Comparison of ENCODE assay signal across 1 cellular context in the genomic region with DNA sequence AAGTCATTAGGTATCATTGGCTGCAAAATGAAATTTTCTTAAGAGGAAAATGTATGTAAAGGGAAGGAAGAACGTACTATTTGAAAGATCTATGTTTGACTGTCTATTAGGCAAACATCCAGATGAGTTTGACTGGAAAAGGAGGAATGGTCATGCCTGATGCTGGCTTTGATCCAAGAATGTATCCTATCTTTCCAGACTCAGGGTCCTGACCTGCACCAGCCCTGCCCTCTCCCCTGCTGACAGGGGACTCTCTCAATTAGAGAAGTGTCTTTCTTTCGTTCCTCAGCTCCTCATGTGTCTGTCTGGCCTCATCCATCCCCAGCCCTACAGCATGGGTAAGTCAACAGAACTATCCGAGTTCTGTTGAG.
A peak's percentile ranks its signal among the peaks of the same experiment; 100 is the strongest.
TF ChIP-seq lines count a peak whose summit lies in the region.

No MANE protein-coding gene starts in this region.

TF ChIP-seq in HepG2, 621 proteins besides CTCF, POLR2A, EP300 and RAD21 (continued from another document and continues in another):
- TF ChIP-seq ASH2L (IDR thresholded peaks at IDR 0.05; ENCODE audit: insufficient read length, low read depth, low read length) (peak; percentile 44), ZNF569 (CRISPR knock-in tag; IDR thresholded peaks at IDR 0.05; ENCODE audit: borderline replicate concordance) (no peak), REXO4 (CRISPR knock-in tag; IDR thresholded peaks at IDR 0.05; ENCODE audit: borderline replicate concordance) (no peak), FLYWCH1 (CRISPR knock-in tag; IDR thresholded peaks at IDR 0.05) (no peak), AKAP8 (CRISPR knock-in tag; IDR thresholded peaks at IDR 0.05) (no peak), SKI (IDR thresholded peaks at IDR 0.05; ENCODE audit: partially characterized antibody) (no peak), IRX3 (CRISPR knock-in tag; IDR thresholded peaks at IDR 0.05; ENCODE audit: borderline replicate concordance, low read depth) (no peak), HOXD1 (CRISPR knock-in tag; IDR thresholded peaks at IDR 0.05) (no peak), SMARCC2 (IDR thresholded peaks at IDR 0.05) (no peak), ELF1 (CRISPR knock-in tag; IDR thresholded peaks at IDR 0.05) (no peak), ZNF354B (CRISPR knock-in tag; IDR thresholded peaks at IDR 0.05) (no peak), KLF16 (CRISPR knock-in tag; IDR thresholded peaks at IDR 0.05) (peak in 1 of 2 experiments; percentile 69; a peak in 1 of 4 replicates), ZNF841 (CRISPR knock-in tag; IDR thresholded peaks at IDR 0.05; ENCODE audit: borderline replicate concordance) (no peak), RCOR2 (CRISPR knock-in tag; IDR thresholded peaks at IDR 0.05) (no peak), TGIF2 (CRISPR knock-in tag; IDR thresholded peaks at IDR 0.05) (peak; percentile 64; the same call in 1 of the 2 replicates), ZSCAN25 (CRISPR knock-in tag; IDR thresholded peaks at IDR 0.05) (peak; percentile 66; the same call in 1 of the 2 replicates), ZNF619 (CRISPR knock-in tag; IDR thresholded peaks at IDR 0.05) (no peak)
- TF ChIP-seq, protein P1, sequence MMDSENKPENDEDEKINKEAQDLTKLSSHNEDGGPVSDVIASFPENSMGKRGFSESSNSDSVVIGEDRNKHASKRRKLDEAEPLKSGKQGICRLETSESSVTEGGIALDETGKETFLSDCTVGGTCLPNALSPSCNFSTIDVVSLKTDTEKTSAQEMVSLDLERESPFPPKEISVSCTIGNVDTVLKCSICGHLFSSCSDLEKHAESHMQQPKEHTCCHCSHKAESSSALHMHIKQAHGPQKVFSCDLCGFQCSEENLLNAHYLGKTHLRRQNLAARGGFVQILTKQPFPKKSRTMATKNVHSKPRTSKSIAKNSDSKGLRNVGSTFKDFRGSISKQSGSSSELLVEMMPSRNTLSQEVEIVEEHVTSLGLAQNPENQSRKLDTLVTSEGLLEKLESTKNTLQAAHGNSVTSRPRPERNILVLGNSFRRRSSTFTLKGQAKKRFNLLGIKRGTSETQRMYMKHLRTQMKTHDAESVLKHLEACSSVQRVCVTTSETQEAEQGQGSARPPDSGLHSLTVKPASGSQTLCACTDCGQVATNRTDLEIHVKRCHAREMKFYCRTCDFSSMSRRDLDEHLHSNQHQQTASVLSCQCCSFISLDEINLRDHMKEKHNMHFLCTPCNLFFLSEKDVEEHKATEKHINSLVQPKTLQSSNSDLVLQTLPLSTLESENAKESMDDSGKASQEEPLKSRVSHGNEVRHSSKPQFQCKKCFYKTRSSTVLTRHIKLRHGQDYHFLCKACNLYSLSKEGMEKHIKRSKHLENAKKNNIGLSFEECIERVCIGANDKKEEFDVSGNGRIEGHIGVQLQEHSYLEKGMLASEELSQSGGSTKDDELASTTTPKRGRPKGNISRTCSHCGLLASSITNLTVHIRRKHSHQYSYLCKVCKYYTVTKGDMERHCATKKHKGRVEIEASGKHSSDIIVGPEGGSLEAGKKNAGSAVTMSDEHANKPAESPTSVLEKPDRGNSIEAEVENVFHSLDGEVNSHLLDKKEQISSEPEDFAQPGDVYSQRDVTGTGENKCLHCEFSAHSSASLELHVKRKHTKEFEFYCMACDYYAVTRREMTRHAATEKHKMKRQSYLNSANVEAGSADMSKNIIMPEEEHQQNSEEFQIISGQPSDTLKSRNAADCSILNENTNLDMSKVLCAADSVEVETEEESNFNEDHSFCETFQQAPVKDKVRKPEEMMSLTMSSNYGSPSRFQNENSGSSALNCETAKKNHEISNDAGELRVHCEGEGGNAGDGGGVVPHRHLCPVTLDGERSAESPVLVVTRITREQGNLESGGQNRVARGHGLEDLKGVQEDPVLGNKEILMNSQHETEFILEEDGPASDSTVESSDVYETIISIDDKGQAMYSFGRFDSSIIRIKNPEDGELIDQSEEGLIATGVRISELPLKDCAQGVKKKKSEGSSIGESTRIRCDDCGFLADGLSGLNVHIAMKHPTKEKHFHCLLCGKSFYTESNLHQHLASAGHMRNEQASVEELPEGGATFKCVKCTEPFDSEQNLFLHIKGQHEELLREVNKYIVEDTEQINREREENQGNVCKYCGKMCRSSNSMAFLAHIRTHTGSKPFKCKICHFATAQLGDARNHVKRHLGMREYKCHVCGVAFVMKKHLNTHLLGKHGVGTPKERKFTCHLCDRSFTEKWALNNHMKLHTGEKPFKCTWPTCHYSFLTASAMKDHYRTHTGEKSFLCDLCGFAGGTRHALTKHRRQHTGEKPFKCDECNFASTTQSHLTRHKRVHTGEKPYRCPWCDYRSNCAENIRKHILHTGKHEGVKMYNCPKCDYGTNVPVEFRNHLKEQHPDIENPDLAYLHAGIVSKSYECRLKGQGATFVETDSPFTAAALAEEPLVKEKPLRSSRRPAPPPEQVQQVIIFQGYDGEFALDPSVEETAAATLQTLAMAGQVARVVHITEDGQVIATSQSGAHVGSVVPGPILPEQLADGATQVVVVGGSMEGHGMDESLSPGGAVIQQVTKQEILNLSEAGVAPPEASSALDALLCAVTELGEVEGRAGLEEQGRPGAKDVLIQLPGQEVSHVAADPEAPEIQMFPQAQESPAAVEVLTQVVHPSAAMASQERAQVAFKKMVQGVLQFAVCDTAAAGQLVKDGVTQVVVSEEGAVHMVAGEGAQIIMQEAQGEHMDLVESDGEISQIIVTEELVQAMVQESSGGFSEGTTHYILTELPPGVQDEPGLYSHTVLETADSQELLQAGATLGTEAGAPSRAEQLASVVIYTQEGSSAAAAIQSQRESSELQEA (CRISPR knock-in tag; IDR thresholded peaks at IDR 0.05; ENCODE audit: not compliant biosample characterization) = no peak
- TF ChIP-seq, protein P2, sequence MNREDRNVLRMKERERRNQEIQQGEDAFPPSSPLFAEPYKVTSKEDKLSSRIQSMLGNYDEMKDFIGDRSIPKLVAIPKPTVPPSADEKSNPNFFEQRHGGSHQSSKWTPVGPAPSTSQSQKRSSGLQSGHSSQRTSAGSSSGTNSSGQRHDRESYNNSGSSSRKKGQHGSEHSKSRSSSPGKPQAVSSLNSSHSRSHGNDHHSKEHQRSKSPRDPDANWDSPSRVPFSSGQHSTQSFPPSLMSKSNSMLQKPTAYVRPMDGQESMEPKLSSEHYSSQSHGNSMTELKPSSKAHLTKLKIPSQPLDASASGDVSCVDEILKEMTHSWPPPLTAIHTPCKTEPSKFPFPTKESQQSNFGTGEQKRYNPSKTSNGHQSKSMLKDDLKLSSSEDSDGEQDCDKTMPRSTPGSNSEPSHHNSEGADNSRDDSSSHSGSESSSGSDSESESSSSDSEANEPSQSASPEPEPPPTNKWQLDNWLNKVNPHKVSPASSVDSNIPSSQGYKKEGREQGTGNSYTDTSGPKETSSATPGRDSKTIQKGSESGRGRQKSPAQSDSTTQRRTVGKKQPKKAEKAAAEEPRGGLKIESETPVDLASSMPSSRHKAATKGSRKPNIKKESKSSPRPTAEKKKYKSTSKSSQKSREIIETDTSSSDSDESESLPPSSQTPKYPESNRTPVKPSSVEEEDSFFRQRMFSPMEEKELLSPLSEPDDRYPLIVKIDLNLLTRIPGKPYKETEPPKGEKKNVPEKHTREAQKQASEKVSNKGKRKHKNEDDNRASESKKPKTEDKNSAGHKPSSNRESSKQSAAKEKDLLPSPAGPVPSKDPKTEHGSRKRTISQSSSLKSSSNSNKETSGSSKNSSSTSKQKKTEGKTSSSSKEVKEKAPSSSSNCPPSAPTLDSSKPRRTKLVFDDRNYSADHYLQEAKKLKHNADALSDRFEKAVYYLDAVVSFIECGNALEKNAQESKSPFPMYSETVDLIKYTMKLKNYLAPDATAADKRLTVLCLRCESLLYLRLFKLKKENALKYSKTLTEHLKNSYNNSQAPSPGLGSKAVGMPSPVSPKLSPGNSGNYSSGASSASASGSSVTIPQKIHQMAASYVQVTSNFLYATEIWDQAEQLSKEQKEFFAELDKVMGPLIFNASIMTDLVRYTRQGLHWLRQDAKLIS (CRISPR knock-in tag; IDR thresholded peaks at IDR 0.05) = no peak
- TF ChIP-seq, protein P3, sequence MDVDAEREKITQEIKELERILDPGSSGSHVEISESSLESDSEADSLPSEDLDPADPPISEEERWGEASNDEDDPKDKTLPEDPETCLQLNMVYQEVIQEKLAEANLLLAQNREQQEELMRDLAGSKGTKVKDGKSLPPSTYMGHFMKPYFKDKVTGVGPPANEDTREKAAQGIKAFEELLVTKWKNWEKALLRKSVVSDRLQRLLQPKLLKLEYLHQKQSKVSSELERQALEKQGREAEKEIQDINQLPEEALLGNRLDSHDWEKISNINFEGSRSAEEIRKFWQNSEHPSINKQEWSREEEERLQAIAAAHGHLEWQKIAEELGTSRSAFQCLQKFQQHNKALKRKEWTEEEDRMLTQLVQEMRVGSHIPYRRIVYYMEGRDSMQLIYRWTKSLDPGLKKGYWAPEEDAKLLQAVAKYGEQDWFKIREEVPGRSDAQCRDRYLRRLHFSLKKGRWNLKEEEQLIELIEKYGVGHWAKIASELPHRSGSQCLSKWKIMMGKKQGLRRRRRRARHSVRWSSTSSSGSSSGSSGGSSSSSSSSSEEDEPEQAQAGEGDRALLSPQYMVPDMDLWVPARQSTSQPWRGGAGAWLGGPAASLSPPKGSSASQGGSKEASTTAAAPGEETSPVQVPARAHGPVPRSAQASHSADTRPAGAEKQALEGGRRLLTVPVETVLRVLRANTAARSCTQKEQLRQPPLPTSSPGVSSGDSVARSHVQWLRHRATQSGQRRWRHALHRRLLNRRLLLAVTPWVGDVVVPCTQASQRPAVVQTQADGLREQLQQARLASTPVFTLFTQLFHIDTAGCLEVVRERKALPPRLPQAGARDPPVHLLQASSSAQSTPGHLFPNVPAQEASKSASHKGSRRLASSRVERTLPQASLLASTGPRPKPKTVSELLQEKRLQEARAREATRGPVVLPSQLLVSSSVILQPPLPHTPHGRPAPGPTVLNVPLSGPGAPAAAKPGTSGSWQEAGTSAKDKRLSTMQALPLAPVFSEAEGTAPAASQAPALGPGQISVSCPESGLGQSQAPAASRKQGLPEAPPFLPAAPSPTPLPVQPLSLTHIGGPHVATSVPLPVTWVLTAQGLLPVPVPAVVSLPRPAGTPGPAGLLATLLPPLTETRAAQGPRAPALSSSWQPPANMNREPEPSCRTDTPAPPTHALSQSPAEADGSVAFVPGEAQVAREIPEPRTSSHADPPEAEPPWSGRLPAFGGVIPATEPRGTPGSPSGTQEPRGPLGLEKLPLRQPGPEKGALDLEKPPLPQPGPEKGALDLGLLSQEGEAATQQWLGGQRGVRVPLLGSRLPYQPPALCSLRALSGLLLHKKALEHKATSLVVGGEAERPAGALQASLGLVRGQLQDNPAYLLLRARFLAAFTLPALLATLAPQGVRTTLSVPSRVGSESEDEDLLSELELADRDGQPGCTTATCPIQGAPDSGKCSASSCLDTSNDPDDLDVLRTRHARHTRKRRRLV (CRISPR knock-in tag; IDR thresholded peaks at IDR 0.05) = no peak
- TF ChIP-seq, protein P4, sequence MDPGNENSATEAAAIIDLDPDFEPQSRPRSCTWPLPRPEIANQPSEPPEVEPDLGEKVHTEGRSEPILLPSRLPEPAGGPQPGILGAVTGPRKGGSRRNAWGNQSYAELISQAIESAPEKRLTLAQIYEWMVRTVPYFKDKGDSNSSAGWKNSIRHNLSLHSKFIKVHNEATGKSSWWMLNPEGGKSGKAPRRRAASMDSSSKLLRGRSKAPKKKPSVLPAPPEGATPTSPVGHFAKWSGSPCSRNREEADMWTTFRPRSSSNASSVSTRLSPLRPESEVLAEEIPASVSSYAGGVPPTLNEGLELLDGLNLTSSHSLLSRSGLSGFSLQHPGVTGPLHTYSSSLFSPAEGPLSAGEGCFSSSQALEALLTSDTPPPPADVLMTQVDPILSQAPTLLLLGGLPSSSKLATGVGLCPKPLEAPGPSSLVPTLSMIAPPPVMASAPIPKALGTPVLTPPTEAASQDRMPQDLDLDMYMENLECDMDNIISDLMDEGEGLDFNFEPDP (CRISPR knock-in tag; conservative IDR thresholded peaks at IDR 0.05) = no peak
- TF ChIP-seq, protein P5, sequence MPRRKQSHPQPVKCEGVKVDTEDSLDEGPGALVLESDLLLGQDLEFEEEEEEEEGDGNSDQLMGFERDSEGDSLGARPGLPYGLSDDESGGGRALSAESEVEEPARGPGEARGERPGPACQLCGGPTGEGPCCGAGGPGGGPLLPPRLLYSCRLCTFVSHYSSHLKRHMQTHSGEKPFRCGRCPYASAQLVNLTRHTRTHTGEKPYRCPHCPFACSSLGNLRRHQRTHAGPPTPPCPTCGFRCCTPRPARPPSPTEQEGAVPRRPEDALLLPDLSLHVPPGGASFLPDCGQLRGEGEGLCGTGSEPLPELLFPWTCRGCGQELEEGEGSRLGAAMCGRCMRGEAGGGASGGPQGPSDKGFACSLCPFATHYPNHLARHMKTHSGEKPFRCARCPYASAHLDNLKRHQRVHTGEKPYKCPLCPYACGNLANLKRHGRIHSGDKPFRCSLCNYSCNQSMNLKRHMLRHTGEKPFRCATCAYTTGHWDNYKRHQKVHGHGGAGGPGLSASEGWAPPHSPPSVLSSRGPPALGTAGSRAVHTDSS (CRISPR knock-in tag; conservative IDR thresholded peaks at IDR 0.05) = no peak
- TF ChIP-seq, protein P6, sequence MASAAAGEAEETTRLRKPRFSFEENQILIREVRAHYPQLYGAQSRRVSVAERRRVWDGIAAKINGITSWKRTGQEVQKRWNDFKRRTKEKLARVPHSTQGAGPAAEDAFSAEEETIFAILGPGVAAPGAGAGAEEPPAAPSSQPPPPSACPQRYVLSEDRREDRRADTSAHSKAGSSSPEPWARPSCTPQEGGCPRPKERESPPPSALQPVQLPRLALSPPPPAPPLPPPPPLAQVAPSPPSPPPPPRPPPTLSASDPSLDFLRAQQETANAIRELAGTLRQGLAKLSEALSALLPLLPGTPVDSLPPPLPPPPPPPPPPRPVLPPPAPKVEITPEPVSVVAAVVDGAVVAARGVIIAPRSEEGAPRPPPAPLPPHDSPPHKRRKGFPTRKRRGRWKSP (CRISPR knock-in tag; IDR thresholded peaks at IDR 0.05) = 0 out of 2 replicates have a peak, but pooled peaks have one; percentile 1
- TF ChIP-seq, protein P7, sequence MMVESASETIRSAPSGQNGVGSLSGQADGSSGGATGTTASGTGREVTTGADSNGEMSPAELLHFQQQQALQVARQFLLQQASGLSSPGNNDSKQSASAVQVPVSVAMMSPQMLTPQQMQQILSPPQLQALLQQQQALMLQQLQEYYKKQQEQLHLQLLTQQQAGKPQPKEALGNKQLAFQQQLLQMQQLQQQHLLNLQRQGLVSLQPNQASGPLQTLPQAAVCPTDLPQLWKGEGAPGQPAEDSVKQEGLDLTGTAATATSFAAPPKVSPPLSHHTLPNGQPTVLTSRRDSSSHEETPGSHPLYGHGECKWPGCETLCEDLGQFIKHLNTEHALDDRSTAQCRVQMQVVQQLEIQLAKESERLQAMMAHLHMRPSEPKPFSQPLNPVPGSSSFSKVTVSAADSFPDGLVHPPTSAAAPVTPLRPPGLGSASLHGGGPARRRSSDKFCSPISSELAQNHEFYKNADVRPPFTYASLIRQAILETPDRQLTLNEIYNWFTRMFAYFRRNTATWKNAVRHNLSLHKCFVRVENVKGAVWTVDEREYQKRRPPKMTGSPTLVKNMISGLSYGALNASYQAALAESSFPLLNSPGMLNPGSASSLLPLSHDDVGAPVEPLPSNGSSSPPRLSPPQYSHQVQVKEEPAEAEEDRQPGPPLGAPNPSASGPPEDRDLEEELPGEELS (CRISPR knock-in tag; IDR thresholded peaks at IDR 0.05) = 0 out of 2 replicates have a peak, but pooled peaks have one; percentile 26
- TF ChIP-seq, protein P8, sequence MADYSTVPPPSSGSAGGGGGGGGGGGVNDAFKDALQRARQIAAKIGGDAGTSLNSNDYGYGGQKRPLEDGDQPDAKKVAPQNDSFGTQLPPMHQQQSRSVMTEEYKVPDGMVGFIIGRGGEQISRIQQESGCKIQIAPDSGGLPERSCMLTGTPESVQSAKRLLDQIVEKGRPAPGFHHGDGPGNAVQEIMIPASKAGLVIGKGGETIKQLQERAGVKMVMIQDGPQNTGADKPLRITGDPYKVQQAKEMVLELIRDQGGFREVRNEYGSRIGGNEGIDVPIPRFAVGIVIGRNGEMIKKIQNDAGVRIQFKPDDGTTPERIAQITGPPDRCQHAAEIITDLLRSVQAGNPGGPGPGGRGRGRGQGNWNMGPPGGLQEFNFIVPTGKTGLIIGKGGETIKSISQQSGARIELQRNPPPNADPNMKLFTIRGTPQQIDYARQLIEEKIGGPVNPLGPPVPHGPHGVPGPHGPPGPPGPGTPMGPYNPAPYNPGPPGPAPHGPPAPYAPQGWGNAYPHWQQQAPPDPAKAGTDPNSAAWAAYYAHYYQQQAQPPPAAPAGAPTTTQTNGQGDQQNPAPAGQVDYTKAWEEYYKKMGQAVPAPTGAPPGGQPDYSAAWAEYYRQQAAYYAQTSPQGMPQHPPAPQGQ (CRISPR knock-in tag; IDR thresholded peaks at IDR 0.05; ENCODE audit: borderline replicate concordance) = no peak
